ENCODE assay signal across 1 cellular context in the genomic region with DNA sequence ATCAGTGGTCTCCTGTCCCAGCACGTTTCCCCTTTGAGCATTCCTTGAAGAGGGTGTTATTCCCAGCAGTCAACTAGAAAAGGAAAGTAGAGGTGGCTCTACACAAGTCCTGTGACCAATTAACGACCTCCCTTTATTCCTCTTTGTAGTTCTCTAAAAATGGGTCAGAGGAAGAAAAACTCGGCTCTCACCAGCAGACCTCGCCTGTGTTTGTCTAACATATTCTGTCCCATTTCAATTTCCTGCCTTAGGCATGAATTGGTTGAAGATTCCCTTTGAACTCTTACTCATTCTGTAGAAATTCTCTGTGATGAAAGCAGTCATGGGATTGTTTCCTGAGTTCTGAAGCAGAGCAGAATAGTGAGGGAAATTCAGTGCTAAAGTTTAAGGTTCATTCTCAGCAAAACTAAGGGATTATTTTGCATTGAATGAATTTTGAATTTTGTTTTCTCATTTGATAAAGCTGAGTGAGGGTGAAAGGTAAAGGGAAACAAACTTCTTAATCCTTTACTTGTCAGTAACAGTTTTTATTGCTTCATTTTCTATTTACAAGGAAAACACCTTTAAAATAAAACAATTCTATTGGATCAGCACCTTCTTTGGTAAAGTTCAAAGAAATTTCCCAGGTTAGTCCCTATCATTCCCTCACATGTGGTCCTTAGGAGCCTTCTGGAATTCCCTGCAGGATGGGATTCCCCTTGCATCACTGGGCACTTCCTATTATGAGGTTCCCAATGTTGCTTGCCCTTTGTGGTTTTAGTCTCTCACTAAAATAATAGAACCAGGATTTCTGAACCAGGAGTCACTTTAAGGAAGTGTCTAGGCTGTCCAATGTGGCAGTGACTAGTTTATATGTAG.
TF ChIP-seq lines count a peak whose summit lies in the region.

No MANE protein-coding gene starts in this region.

TF ChIP-seq in HepG2, 621 proteins besides CTCF, POLR2A, EP300 and RAD21 (continued from another document and continues in another):
- TF ChIP-seq ZKSCAN5 (CRISPR knock-in tag; IDR thresholded peaks at IDR 0.05) (no peak), ZFP36L2 (CRISPR knock-in tag; IDR thresholded peaks at IDR 0.05) (no peak), ZNF354B (CRISPR knock-in tag; IDR thresholded peaks at IDR 0.05) (no peak), POLR2G (IDR thresholded peaks at IDR 0.05; ENCODE audit: low read depth, low read length) (peak; percentile 60), KAT2B (IDR thresholded peaks at IDR 0.05; ENCODE audit: borderline replicate concordance, low read depth, low read length) (no peak), ZNF205 (CRISPR knock-in tag; IDR thresholded peaks at IDR 0.05) (peak; percentile 37; the same call in 1 of the 2 replicates), NFATC3 (CRISPR knock-in tag; IDR thresholded peaks at IDR 0.05) (no peak), YEATS4 (CRISPR knock-in tag; IDR thresholded peaks at IDR 0.05; ENCODE audit: borderline replicate concordance) (peak; percentile 73; the same call in 1 of the 2 replicates), ZNF619 (CRISPR knock-in tag; IDR thresholded peaks at IDR 0.05) (no peak), XRCC5 (optimal IDR thresholded peaks at IDR 0.05; ENCODE audit: low read length) (peak; percentile 41), ZSCAN20 (CRISPR knock-in tag; IDR thresholded peaks at IDR 0.05; ENCODE audit: borderline replicate concordance) (peak; percentile 28; the same call in 1 of the 2 replicates), SOX13 (IDR thresholded peaks at IDR 0.05) (peak; percentile 79), SOX13 (CRISPR knock-in tag; conservative IDR thresholded peaks at IDR 0.05 in 1 of 2, IDR thresholded peaks at IDR 0.05 in 1 of 2) (peak in 1 of 2 experiments; percentile 94; a peak in 2 of 4 replicates), ETV5 (CRISPR knock-in tag; IDR thresholded peaks at IDR 0.05; ENCODE audit: borderline replicate concordance) (peak; percentile 99), AHR (CRISPR knock-in tag; IDR thresholded peaks at IDR 0.05) (no peak), SMYD3 (CRISPR knock-in tag; IDR thresholded peaks at IDR 0.05) (no peak), ZNF124 (CRISPR knock-in tag; IDR thresholded peaks at IDR 0.05) (peak; percentile 87), RFXAP (CRISPR knock-in tag; IDR thresholded peaks at IDR 0.05; ENCODE audit: borderline replicate concordance) (no peak), ZNF501 (CRISPR knock-in tag; IDR thresholded peaks at IDR 0.05) (no peak), SYNCRIP (IDR thresholded peaks at IDR 0.05; ENCODE audit: insufficient read depth, low read depth, low read length) (no peak), KDM1A (CRISPR knock-in tag; IDR thresholded peaks at IDR 0.05) (0 out of 2 replicates have a peak, but pooled peaks have one; percentile 61), ZNF549 (CRISPR knock-in tag; IDR thresholded peaks at IDR 0.05) (no peak), BORCS8-MEF2B (CRISPR knock-in tag; IDR thresholded peaks at IDR 0.05) (no peak), ZNF616 (CRISPR knock-in tag; IDR thresholded peaks at IDR 0.05; ENCODE audit: low read depth) (no peak), SP140L (CRISPR knock-in tag; IDR thresholded peaks at IDR 0.05; ENCODE audit: borderline replicate concordance) (0 out of 2 replicates have a peak, but pooled peaks have one; percentile 64), CCDC6 (CRISPR knock-in tag; IDR thresholded peaks at IDR 0.05) (0 out of 2 replicates have a peak, but pooled peaks have one; percentile 55), SP2 (CRISPR knock-in tag; IDR thresholded peaks at IDR 0.05) (no peak), ATAD3A (CRISPR knock-in tag; IDR thresholded peaks at IDR 0.05) (no peak), SALL2 (CRISPR knock-in tag; IDR thresholded peaks at IDR 0.05) (no peak; the same call in 1 of the 2 replicates), CEBPB (IDR thresholded peaks at IDR 0.05; ENCODE audit: borderline replicate concordance, low read depth, low read length) (peak; percentile 71; the same call in 1 of the 2 replicates), ZSCAN25 (CRISPR knock-in tag; IDR thresholded peaks at IDR 0.05) (peak; percentile 83), ZNF235 (CRISPR knock-in tag; IDR thresholded peaks at IDR 0.05; ENCODE audit: borderline replicate concordance) (no peak), AKAP8 (CRISPR knock-in tag; IDR thresholded peaks at IDR 0.05) (no peak), FOXJ3 (CRISPR knock-in tag; IDR thresholded peaks at IDR 0.05; ENCODE audit: borderline replicate concordance) (peak; percentile 60; the same call in 1 of the 2 replicates), MTF1 (CRISPR knock-in tag; IDR thresholded peaks at IDR 0.05) (no peak), RORA (CRISPR knock-in tag; IDR thresholded peaks at IDR 0.05) (peak; percentile 99), MXD4 (CRISPR knock-in tag; IDR thresholded peaks at IDR 0.05) (no peak; the same call in 1 of the 2 replicates), CHCHD3 (CRISPR knock-in tag; IDR thresholded peaks at IDR 0.05) (no peak), ZNF232 (CRISPR knock-in tag; IDR thresholded peaks at IDR 0.05; ENCODE audit: borderline replicate concordance) (no peak; the same call in 1 of the 2 replicates), RFXANK (CRISPR knock-in tag; IDR thresholded peaks at IDR 0.05) (0 out of 2 replicates have a peak, but pooled peaks have one; percentile 47), RNF2 (conservative IDR thresholded peaks at IDR 0.05; ENCODE audit: low read depth) (no peak), ZNF773 (CRISPR knock-in tag; IDR thresholded peaks at IDR 0.05; ENCODE audit: borderline replicate concordance) (no peak), ZNF839 (CRISPR knock-in tag; IDR thresholded peaks at IDR 0.05; ENCODE audit: borderline replicate concordance) (no peak), PHF21A (CRISPR knock-in tag; IDR thresholded peaks at IDR 0.05) (peak; percentile 98)
- TF ChIP-seq, protein P1, sequence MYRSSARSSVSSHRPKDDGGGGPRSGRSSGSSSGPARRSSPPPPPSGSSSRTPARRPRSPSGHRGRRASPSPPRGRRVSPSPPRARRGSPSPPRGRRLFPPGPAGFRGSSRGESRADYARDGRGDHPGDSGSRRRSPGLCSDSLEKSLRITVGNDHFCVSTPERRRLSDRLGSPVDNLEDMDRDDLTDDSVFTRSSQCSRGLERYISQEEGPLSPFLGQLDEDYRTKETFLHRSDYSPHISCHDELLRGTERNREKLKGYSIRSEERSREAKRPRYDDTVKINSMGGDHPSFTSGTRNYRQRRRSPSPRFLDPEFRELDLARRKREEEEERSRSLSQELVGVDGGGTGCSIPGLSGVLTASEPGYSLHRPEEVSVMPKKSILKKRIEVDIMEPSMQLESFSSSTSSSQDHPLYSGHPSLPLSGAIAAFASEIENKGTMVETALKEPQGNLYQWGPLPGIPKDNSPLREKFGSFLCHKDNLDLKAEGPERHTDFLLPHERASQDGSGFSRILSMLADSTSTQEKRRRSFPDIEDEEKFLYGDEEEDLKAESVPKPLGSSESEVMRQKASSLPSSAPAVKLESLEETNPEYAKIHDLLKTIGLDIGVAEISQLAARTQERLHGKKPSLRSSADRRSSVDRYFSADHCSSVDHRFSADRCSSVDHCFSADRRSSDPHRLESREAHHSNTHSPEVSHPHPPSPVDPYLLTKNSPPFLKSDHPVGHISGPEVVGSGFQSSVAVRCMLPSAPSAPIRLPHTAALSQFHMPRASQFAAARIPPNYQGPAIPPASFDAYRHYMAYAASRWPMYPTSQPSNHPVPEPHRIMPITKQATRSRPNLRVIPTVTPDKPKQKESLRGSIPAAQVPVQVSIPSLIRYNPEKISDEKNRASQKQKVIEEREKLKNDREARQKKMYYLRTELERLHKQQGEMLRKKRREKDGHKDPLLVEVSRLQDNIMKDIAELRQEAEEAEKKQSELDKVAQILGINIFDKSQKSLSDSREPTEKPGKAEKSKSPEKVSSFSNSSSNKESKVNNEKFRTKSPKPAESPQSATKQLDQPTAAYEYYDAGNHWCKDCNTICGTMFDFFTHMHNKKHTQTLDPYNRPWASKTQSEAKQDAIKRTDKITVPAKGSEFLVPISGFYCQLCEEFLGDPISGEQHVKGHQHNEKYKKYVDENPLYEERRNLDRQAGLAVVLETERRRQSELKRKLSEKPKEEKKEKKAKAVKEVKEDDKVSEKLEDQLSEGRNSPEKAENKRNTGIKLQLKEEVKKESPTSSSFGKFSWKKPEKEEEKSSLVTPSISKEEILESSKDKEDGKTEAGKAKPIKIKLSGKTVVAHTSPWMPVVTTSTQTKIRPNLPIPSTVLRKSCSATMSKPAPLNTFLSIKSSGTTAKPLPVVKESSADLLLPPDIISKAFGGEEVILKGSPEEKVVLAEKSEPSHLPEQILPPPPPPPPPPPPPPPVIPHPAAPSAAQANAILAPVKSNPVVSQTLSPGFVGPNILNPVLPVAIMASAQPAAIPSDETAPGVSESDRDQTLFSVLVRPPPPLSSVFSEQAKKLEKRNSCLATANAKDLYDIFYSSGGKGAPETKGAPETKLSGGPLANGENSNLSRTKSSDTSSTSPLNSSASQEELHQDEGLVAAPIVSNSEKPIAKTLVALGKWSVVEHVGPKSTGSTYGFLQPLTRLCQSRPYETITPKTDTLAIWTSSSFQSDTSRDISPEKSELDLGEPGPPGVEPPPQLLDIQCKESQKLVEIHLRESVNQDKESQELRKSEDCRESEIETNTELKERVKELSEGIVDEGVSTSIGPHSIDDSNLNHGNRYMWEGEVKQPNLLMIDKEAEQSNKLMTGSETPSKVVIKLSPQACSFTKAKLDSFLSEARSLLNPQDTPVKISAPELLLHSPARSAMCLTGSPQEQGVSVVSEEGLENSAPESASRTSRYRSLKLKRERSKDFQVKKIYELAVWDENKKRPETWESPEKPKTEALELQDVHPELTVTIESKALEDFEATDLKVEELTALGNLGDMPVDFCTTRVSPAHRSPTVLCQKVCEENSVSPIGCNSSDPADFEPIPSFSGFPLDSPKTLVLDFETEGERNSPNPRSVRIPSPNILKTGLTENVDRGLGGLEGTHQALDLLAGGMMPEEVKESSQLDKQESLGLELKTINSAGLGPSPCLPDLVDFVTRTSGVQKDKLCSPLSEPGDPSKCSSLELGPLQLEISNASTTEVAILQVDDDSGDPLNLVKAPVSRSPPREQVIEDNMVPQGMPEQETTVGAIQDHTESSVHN (CRISPR knock-in tag; IDR thresholded peaks at IDR 0.05) = no peak
- TF ChIP-seq, protein P2, sequence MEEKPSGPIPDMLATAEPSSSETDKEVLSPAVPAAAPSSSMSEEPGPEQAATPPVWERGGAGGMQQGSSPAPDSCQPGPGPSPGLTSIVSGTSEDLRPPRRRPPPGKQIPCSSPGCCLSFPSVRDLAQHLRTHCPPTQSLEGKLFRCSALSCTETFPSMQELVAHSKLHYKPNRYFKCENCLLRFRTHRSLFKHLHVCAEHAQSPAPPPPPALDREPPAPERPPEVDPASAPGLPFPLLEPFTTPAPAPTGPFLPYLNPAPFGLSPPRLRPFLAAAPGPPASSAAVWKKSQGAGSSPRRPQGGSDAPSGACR (CRISPR knock-in tag; IDR thresholded peaks at IDR 0.05) = no peak; the same call in 1 of the 2 replicates
- TF ChIP-seq, protein P3, sequence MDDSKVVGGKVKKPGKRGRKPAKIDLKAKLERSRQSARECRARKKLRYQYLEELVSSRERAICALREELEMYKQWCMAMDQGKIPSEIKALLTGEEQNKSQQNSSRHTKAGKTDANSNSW (CRISPR knock-in tag; IDR thresholded peaks at IDR 0.05; ENCODE audit: borderline replicate concordance) = no peak
- TF ChIP-seq, protein P4, sequence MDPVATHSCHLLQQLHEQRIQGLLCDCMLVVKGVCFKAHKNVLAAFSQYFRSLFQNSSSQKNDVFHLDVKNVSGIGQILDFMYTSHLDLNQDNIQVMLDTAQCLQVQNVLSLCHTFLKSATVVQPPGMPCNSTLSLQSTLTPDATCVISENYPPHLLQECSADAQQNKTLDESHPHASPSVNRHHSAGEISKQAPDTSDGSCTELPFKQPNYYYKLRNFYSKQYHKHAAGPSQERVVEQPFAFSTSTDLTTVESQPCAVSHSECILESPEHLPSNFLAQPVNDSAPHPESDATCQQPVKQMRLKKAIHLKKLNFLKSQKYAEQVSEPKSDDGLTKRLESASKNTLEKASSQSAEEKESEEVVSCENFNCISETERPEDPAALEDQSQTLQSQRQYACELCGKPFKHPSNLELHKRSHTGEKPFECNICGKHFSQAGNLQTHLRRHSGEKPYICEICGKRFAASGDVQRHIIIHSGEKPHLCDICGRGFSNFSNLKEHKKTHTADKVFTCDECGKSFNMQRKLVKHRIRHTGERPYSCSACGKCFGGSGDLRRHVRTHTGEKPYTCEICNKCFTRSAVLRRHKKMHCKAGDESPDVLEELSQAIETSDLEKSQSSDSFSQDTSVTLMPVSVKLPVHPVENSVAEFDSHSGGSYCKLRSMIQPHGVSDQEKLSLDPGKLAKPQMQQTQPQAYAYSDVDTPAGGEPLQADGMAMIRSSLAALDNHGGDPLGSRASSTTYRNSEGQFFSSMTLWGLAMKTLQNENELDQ (CRISPR knock-in tag; IDR thresholded peaks at IDR 0.05; ENCODE audit: borderline replicate concordance) = no peak
- TF ChIP-seq, protein P5, sequence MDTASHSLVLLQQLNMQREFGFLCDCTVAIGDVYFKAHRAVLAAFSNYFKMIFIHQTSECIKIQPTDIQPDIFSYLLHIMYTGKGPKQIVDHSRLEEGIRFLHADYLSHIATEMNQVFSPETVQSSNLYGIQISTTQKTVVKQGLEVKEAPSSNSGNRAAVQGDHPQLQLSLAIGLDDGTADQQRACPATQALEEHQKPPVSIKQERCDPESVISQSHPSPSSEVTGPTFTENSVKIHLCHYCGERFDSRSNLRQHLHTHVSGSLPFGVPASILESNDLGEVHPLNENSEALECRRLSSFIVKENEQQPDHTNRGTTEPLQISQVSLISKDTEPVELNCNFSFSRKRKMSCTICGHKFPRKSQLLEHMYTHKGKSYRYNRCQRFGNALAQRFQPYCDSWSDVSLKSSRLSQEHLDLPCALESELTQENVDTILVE (CRISPR knock-in tag; IDR thresholded peaks at IDR 0.05) = no peak; the same call in 1 of the 2 replicates
- TF ChIP-seq, protein P6, sequence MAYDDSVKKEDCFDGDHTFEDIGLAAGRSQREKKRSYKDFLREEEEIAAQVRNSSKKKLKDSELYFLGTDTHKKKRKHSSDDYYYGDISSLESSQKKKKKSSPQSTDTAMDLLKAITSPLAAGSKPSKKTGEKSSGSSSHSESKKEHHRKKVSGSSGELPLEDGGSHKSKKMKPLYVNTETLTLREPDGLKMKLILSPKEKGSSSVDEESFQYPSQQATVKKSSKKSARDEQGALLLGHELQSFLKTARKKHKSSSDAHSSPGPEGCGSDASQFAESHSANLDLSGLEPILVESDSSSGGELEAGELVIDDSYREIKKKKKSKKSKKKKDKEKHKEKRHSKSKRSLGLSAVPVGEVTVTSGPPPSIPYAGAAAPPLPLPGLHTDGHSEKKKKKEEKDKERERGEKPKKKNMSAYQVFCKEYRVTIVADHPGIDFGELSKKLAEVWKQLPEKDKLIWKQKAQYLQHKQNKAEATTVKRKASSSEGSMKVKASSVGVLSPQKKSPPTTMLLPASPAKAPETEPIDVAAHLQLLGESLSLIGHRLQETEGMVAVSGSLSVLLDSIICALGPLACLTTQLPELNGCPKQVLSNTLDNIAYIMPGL (CRISPR knock-in tag; IDR thresholded peaks at IDR 0.05; ENCODE audit: borderline replicate concordance in 1 of 2, low read depth in 1 of 2) = no peak; a peak in 1 of 4 replicates
- TF ChIP-seq, protein P7, sequence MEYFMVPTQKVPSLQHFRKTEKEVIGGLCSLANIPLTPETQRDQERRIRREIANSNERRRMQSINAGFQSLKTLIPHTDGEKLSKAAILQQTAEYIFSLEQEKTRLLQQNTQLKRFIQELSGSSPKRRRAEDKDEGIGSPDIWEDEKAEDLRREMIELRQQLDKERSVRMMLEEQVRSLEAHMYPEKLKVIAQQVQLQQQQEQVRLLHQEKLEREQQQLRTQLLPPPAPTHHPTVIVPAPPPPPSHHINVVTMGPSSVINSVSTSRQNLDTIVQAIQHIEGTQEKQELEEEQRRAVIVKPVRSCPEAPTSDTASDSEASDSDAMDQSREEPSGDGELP (IDR thresholded peaks at IDR 0.05; ENCODE audit: borderline replicate concordance, low read depth) = peak; percentile 29; the same call in 1 of the 2 replicates
